Comparison of ENCODE assay signal across 11 cellular contexts in the genomic region with DNA sequence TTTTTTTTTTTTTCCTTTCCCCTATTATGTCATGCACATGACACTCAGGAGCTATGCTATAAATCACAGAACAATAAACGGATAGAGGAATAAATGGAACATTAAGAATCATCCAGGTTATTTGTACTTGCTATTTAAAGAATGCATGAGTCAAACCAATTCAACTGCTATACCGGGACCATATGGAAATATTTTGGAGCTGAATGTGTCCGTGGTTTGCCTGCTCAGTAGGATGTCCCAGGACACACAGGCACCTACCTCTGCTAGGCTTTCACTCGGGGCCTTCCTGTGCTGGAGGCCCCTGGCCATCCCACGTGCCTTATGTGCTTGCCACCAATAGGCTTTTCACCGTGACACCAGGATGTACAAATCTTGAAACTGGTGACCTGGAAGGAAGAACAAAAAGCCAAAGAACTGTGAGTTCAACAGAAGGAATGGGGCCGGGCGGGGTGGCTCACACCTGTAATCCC. TPM values are rescaled to one million over a fixed set of nuclear protein-coding genes. Genes with fewer than 3 reads are reported as not detected.
DNase-seq lines count a peak whose midpoint lies in the region; ATAC-seq and TF ChIP-seq lines count a peak whose summit lies in the region.
"Had no signal": no experiment of that assay in that cellular context is flagged by ENCODE, and none has a peak within 500 bp of the region (broad histone marks: within the 10 kb centered on the region; RNA-seq: fewer than 3 reads in every experiment).

No MANE protein-coding gene starts in this region.

- TF ChIP-seq POLR2A in body of pancreas (IDR thresholded peaks at IDR 0.05), result no peak

- H3K4me1 Mint-ChIP-seq in HFFc6 (ENCODE audit: low read depth), result peaks cover 76% of the 10 kb centered on the region

- H3K36me3 ChIP-seq in body of pancreas (replicated peaks in 1 of 2; ENCODE audit: insufficient read depth in 1 of 2, low read depth in 2 of 2), result no peaks in the 10 kb centered on the region

- TF ChIP-seq CTCF in HFFc6 (IDR thresholded peaks at IDR 0.05), result no peak
- TF ChIP-seq CTCF in astrocyte of the spinal cord (IDR thresholded peaks at IDR 0.05; ENCODE audit: low read depth, low read length), result no peak
- no peak for TF ChIP-seq CTCF in body of pancreas (IDR thresholded peaks at IDR 0.05)

- H3K4me1 ChIP-seq in body of pancreas, result peaks cover 27% of the 10 kb centered on the region

- intact Hi-C loops in body of pancreas (cut with DNase I), result no loop called here

- H3K4me3 ChIP-seq in astrocyte of the spinal cord (ENCODE audit: low read depth, low read length), result no peak overlapping the region
- no peak overlapping the region for H3K4me3 ChIP-seq in body of pancreas

- peak overlapping the region in 2 of 4 donors; percentile 2 to 11 for H3K27ac ChIP-seq in body of pancreas

- 69 to 77% methylated on average over 8 of the region's 8 CpGs for WGBS in body of pancreas, 2 donors

- H3K4me3 Mint-ChIP-seq in HFFc6, result peak overlapping the region; percentile 58

- H3K27me3 ChIP-seq in body of pancreas, result no peaks in the 10 kb centered on the region

- DNase-seq in A172 (ENCODE audit: low spot score) (peak; percentile 100), HFFc6 (peak; percentile 92), astrocyte of the spinal cord (ENCODE audit: low read depth, low spot score) (peak; percentile 96), left lobe of liver (ENCODE audit: low spot score) (no peak), NCI-H1930 (lab: John Stamatoyannopoulos, UW) (no peak), body of pancreas (no peak), NCI-H1092 (lab: John Stamatoyannopoulos, UW) (no peak)
- DNase-seq: activated CD4-positive, alpha-beta T cell treated with anti-CD3 and anti-CD28 coated beads, Interleukin-2, amount 50 U/mL, for 48 hours; DMS79; stimulated activated CD4-positive, alpha-beta T cell treated with anti-CD3 and anti-CD28 coated beads, Interleukin-15, amount 100 ng/mL, for 24 hours had no signal

- no peaks in the 10 kb centered on the region for H3K36me3 Mint-ChIP-seq in HFFc6 (ENCODE audit: low read depth)

- H3K9me3 ChIP-seq in body of pancreas, result no peaks in the 10 kb centered on the region

- no peaks in the 10 kb centered on the region for H3K9me3 Mint-ChIP-seq in HFFc6

- peaks cover 2% of the 10 kb centered on the region; the same call in 1 of the 2 replicates for H3K27me3 Mint-ChIP-seq in HFFc6 (ENCODE audit: insufficient read depth)

- H3K27ac Mint-ChIP-seq in HFFc6, result peak overlapping the region; percentile 91

- in situ Hi-C loops in astrocyte of the spinal cord (cut with HindIII; ENCODE audit: low sequenced_read_pairs), result no loop called here

- ATAC-seq in left lobe of liver, result peak; percentile 26
- ATAC-seq in body of pancreas, result no peak
- no peak for ATAC-seq in GM18511 (IDR thresholded peaks at IDR 0.05; ENCODE audit: unreplicated experiment)

RNA-seq across cellular contexts. Expression of gene SEC14L1, which starts 15.3 kb away (rescaled TPM):
- total RNA-seq in A172 (2014; rRNA removed; shearing (Covaris generic)), result 56.3 and 61.8 TPM in 2 replicates
- total RNA-seq in HFFc6 (2021; fragmentation: NEBNext Ultra II Directional; extraction: Animal tissue kit (Norgen Biotek cat#: 25700)), result 10 to 100 TPM; 63.0 to 91.4 (median 75.0) TPM
- total RNA-seq in left lobe of liver (20.1 TPM), body of pancreas (10 to 100 TPM; 22.1 to 36.8 TPM)

Comparison
In these comparisons a context has a peak if more than half of its experiments do, and no peak if none do; other contexts are left out.
1. DNase-seq: peak in A172 (single experiment), HFFc6 (single experiment) and astrocyte of the spinal cord (single experiment); none in left lobe of liver (single experiment), NCI-H1930 (0 of 2), body of pancreas (0 of 4) and NCI-H1092 (single experiment).